In the genomic region with DNA sequence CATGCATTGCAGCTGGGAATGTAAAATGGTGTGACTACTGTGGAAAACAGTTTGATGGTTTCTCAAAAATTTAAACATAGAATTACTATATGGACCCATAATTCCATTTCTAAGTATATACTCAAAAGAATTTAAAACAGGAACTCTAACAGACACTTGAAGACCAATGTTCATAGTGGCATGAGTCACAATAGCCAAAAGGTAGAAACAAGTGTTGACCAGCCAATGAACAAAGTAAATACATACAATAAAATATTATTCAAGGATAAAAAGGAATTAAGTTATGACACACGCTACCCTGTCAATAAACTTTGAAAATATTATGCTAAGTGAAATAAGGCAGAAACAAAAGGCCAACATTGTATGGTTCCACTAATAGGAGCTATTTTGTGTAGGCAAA, we compare ENCODE assay signal across 35 cellular contexts.
"Had no signal": no experiment of that assay in that cellular context is flagged by ENCODE, and none has a peak within 500 bp of the region (broad histone marks: within the 10 kb centered on the region; RNA-seq: fewer than 3 reads in every experiment).

No MANE protein-coding gene starts in this region.

- H3K9me3 ChIP-seq: MG63 had no signal

- H3K27me3 ChIP-seq: MG63 had no signal

- DNase-seq: Karpas-422, Kasumi-1, MG63, MM.1S, MV-4-11, NCI-H1048, NCI-H1092, NCI-H1092 treated with DMSO at 0.1 percent for 48 hours, NCI-H1105, NCI-H1105 treated with DMSO at 0.1 percent for 48 hours, NCI-H1417, NCI-H1417 treated with DMSO at 0.1 percent for 48 hours, NCI-H1436, NCI-H1436 treated with DMSO at 0.1 percent for 48 hours, NCI-H146, NCI-H1694, NCI-H1694 treated with DMSO at 0.1 percent for 48 hours, NCI-H187, NCI-H187 treated with DMSO at 0.1 percent for 48 hours, NCI-H1930, NCI-H2029, NCI-H2029 treated with DMSO at 0.1 percent for 48 hours, NCI-H2081, NCI-H2081 treated with DMSO at 0.1 percent for 48 hours, NCI-H2107, NCI-H2171, NCI-H2171 treated with DMSO at 0.1 percent for 48 hours, NCI-H2227 treated with DMSO at 0.1 percent for 48 hours, NCI-H226, NCI-H345, NCI-H446, NCI-H446 treated with DMSO at 0.1 percent for 48 hours, NCI-H510A, NCI-H510A treated with DMSO at 0.1 percent for 48 hours, NCI-H524 had no signal

- H3K36me3 ChIP-seq: MG63 had no signal

- H3K4me3 ChIP-seq: MG63 had no signal
